2 cellular contexts compared by ENCODE assay signal in the genomic region with DNA sequence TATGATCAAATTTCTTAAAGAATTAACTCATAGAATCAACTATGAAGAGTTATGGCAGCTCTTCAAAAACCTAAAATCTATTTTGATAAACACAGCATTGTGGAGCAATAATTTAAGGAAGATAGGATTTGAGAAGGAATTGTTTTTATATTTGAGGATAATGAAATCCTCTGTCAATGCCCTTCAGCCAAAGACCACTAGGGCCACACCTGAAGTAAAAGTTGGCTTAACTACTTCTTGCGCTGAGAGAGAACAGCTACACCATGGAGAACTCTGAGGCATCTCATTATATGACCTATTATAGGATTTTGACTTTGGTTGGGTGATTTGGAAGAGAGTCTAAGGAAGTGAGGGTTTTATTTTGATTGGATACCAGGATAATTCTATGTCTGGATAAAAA.
TF ChIP-seq lines count a peak whose summit lies in the region.

No MANE protein-coding gene starts in this region.

TF ChIP-seq in GM23338, 12 proteins besides CTCF, POLR2A, EP300 and RAD21 (continued from another document):
- TF ChIP-seq, protein P1, sequence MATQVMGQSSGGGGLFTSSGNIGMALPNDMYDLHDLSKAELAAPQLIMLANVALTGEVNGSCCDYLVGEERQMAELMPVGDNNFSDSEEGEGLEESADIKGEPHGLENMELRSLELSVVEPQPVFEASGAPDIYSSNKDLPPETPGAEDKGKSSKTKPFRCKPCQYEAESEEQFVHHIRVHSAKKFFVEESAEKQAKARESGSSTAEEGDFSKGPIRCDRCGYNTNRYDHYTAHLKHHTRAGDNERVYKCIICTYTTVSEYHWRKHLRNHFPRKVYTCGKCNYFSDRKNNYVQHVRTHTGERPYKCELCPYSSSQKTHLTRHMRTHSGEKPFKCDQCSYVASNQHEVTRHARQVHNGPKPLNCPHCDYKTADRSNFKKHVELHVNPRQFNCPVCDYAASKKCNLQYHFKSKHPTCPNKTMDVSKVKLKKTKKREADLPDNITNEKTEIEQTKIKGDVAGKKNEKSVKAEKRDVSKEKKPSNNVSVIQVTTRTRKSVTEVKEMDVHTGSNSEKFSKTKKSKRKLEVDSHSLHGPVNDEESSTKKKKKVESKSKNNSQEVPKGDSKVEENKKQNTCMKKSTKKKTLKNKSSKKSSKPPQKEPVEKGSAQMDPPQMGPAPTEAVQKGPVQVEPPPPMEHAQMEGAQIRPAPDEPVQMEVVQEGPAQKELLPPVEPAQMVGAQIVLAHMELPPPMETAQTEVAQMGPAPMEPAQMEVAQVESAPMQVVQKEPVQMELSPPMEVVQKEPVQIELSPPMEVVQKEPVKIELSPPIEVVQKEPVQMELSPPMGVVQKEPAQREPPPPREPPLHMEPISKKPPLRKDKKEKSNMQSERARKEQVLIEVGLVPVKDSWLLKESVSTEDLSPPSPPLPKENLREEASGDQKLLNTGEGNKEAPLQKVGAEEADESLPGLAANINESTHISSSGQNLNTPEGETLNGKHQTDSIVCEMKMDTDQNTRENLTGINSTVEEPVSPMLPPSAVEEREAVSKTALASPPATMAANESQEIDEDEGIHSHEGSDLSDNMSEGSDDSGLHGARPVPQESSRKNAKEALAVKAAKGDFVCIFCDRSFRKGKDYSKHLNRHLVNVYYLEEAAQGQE (IDR thresholded peaks at IDR 0.05; ENCODE audit: unreplicated experiment): no peak
- TF ChIP-seq POLR2AphosphoS5 (IDR thresholded peaks at IDR 0.05; ENCODE audit: low read depth) (no peak), EZH2phosphoT487 (IDR thresholded peaks at IDR 0.05; ENCODE audit: unreplicated experiment) (no peak), JUNB (IDR thresholded peaks at IDR 0.05; ENCODE audit: unreplicated experiment) (no peak), EZH2 (IDR thresholded peaks at IDR 0.05; ENCODE audit: low read depth, unreplicated experiment) (no peak), ZNF331 (CRISPR knock-in tag; IDR thresholded peaks at IDR 0.05; ENCODE audit: low read depth) (no peak), STAT1 (IDR thresholded peaks at IDR 0.05; ENCODE audit: unreplicated experiment) (no peak), NANOG (IDR thresholded peaks at IDR 0.05; ENCODE audit: borderline replicate concordance) (no peak)
- TF ChIP-seq, protein P2, sequence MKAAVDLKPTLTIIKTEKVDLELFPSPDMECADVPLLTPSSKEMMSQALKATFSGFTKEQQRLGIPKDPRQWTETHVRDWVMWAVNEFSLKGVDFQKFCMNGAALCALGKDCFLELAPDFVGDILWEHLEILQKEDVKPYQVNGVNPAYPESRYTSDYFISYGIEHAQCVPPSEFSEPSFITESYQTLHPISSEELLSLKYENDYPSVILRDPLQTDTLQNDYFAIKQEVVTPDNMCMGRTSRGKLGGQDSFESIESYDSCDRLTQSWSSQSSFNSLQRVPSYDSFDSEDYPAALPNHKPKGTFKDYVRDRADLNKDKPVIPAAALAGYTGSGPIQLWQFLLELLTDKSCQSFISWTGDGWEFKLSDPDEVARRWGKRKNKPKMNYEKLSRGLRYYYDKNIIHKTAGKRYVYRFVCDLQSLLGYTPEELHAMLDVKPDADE (IDR thresholded peaks at IDR 0.05): no peak
- TF ChIP-seq, protein P3, sequence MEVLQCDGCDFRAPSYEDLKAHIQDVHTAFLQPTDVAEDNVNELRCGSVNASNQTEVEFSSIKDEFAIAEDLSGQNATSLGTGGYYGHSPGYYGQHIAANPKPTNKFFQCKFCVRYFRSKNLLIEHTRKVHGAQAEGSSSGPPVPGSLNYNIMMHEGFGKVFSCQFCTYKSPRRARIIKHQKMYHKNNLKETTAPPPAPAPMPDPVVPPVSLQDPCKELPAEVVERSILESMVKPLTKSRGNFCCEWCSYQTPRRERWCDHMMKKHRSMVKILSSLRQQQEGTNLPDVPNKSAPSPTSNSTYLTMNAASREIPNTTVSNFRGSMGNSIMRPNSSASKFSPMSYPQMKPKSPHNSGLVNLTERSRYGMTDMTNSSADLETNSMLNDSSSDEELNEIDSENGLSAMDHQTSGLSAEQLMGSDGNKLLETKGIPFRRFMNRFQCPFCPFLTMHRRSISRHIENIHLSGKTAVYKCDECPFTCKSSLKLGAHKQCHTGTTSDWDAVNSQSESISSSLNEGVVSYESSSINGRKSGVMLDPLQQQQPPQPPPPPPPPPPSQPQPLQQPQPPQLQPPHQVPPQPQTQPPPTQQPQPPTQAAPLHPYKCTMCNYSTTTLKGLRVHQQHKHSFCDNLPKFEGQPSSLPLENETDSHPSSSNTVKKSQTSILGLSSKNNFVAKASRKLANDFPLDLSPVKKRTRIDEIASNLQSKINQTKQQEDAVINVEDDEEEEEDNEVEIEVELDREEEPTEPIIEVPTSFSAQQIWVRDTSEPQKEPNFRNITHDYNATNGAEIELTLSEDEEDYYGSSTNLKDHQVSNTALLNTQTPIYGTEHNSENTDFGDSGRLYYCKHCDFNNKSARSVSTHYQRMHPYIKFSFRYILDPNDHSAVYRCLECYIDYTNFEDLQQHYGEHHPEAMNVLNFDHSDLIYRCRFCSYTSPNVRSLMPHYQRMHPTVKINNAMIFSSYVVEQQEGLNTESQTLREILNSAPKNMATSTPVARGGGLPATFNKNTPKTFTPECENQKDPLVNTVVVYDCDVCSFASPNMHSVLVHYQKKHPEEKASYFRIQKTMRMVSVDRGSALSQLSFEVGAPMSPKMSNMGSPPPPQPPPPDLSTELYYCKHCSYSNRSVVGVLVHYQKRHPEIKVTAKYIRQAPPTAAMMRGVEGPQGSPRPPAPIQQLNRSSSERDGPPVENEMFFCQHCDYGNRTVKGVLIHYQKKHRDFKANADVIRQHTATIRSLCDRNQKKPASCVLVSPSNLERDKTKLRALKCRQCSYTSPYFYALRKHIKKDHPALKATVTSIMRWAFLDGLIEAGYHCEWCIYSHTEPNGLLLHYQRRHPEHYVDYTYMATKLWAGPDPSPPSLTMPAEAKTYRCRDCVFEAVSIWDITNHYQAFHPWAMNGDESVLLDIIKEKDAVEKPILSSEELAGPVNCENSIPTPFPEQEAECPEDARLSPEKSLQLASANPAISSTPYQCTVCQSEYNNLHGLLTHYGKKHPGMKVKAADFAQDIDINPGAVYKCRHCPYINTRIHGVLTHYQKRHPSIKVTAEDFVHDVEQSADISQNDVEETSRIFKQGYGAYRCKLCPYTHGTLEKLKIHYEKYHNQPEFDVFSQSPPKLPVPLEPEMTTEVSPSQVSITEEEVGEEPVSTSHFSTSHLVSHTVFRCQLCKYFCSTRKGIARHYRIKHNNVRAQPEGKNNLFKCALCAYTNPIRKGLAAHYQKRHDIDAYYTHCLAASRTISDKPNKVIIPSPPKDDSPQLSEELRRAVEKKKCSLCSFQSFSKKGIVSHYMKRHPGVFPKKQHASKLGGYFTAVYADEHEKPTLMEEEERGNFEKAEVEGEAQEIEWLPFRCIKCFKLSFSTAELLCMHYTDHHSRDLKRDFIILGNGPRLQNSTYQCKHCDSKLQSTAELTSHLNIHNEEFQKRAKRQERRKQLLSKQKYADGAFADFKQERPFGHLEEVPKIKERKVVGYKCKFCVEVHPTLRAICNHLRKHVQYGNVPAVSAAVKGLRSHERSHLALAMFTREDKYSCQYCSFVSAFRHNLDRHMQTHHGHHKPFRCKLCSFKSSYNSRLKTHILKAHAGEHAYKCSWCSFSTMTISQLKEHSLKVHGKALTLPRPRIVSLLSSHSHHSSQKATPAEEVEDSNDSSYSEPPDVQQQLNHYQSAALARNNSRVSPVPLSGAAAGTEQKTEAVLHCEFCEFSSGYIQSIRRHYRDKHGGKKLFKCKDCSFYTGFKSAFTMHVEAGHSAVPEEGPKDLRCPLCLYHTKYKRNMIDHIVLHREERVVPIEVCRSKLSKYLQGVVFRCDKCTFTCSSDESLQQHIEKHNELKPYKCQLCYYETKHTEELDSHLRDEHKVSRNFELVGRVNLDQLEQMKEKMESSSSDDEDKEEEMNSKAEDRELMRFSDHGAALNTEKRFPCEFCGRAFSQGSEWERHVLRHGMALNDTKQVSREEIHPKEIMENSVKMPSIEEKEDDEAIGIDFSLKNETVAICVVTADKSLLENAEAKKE (CRISPR knock-in tag; IDR thresholded peaks at IDR 0.05): no peak

TF ChIP-seq in WTC11, 78 proteins besides CTCF, POLR2A, EP300 and RAD21 (continued from another document):
- TF ChIP-seq, protein P4, sequence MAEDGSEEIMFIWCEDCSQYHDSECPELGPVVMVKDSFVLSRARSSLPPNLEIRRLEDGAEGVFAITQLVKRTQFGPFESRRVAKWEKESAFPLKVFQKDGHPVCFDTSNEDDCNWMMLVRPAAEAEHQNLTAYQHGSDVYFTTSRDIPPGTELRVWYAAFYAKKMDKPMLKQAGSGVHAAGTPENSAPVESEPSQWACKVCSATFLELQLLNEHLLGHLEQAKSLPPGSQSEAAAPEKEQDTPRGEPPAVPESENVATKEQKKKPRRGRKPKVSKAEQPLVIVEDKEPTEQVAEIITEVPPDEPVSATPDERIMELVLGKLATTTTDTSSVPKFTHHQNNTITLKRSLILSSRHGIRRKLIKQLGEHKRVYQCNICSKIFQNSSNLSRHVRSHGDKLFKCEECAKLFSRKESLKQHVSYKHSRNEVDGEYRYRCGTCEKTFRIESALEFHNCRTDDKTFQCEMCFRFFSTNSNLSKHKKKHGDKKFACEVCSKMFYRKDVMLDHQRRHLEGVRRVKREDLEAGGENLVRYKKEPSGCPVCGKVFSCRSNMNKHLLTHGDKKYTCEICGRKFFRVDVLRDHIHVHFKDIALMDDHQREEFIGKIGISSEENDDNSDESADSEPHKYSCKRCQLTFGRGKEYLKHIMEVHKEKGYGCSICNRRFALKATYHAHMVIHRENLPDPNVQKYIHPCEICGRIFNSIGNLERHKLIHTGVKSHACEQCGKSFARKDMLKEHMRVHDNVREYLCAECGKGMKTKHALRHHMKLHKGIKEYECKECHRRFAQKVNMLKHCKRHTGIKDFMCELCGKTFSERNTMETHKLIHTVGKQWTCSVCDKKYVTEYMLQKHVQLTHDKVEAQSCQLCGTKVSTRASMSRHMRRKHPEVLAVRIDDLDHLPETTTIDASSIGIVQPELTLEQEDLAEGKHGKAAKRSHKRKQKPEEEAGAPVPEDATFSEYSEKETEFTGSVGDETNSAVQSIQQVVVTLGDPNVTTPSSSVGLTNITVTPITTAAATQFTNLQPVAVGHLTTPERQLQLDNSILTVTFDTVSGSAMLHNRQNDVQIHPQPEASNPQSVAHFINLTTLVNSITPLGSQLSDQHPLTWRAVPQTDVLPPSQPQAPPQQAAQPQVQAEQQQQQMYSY (CRISPR knock-in tag; IDR thresholded peaks at IDR 0.05): no peak
- TF ChIP-seq ZNF263 (CRISPR knock-in tag; IDR thresholded peaks at IDR 0.05; ENCODE audit: low read depth): no peak
- no peak for TF ChIP-seq GABPB1 (CRISPR knock-in tag; IDR thresholded peaks at IDR 0.05)
- TF ChIP-seq, protein P5, sequence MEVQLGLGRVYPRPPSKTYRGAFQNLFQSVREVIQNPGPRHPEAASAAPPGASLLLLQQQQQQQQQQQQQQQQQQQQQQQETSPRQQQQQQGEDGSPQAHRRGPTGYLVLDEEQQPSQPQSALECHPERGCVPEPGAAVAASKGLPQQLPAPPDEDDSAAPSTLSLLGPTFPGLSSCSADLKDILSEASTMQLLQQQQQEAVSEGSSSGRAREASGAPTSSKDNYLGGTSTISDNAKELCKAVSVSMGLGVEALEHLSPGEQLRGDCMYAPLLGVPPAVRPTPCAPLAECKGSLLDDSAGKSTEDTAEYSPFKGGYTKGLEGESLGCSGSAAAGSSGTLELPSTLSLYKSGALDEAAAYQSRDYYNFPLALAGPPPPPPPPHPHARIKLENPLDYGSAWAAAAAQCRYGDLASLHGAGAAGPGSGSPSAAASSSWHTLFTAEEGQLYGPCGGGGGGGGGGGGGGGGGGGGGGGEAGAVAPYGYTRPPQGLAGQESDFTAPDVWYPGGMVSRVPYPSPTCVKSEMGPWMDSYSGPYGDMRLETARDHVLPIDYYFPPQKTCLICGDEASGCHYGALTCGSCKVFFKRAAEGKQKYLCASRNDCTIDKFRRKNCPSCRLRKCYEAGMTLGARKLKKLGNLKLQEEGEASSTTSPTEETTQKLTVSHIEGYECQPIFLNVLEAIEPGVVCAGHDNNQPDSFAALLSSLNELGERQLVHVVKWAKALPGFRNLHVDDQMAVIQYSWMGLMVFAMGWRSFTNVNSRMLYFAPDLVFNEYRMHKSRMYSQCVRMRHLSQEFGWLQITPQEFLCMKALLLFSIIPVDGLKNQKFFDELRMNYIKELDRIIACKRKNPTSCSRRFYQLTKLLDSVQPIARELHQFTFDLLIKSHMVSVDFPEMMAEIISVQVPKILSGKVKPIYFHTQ (CRISPR knock-in tag; IDR thresholded peaks at IDR 0.05): no peak
- no peak for TF ChIP-seq ZBTB21 (CRISPR knock-in tag; IDR thresholded peaks at IDR 0.05; ENCODE audit: borderline replicate concordance)
- TF ChIP-seq OVOL2 (CRISPR knock-in tag; IDR thresholded peaks at IDR 0.05; ENCODE audit: borderline replicate concordance): no peak
- TF ChIP-seq, protein P6, sequence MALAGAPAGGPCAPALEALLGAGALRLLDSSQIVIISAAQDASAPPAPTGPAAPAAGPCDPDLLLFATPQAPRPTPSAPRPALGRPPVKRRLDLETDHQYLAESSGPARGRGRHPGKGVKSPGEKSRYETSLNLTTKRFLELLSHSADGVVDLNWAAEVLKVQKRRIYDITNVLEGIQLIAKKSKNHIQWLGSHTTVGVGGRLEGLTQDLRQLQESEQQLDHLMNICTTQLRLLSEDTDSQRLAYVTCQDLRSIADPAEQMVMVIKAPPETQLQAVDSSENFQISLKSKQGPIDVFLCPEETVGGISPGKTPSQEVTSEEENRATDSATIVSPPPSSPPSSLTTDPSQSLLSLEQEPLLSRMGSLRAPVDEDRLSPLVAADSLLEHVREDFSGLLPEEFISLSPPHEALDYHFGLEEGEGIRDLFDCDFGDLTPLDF (CRISPR knock-in tag; IDR thresholded peaks at IDR 0.05): no peak
- TF ChIP-seq RELA (CRISPR knock-in tag; IDR thresholded peaks at IDR 0.05; ENCODE audit: borderline replicate concordance): no peak
- TF ChIP-seq NR1H2 (CRISPR knock-in tag; IDR thresholded peaks at IDR 0.05): no peak
- no peak for TF ChIP-seq ZNF671 (CRISPR knock-in tag; IDR thresholded peaks at IDR 0.05)
- no peak for TF ChIP-seq NR2C2 (CRISPR knock-in tag; IDR thresholded peaks at IDR 0.05)
